8 cellular contexts compared by ENCODE assay signal in genomic region chr17:64961561-64962378, GRCh38. TPM values are rescaled to one million over a fixed set of nuclear protein-coding genes. Genes with fewer than 3 reads are reported as not detected.
DNase-seq lines count a peak whose midpoint lies in the region; ATAC-seq and TF ChIP-seq lines count a peak whose summit lies in the region.
"Not testable (repeated sequence)": the region's sequence is repeated elsewhere in the genome, so short reads cannot be mapped to it uniquely, and the experiment has no call there.

No MANE protein-coding gene starts in this region.

- H3K36me3 ChIP-seq in right lobe of liver, result not testable (repeated sequence)

- H3K27ac Mint-ChIP-seq in activated CD4-positive, alpha-beta T cell treated with anti-CD3 and anti-CD28 coated beads, Interleukin-2, amount 10 ng/mL, durations not matched to agents 24 days and 14 days, result not testable (repeated sequence)

- not testable (repeated sequence) for H3K9me3 ChIP-seq in right lobe of liver

- peak; percentile 38 for ATAC-seq in GM19397 (IDR thresholded peaks at IDR 0.05; ENCODE audit: unreplicated experiment)
- peak; percentile 68 to 76 (median 74) for ATAC-seq in right lobe of liver

- DNase-seq in CD1c-positive myeloid dendritic cell (ENCODE audit: extremely low spot score), result peak; percentile 87
- DNase-seq in NOMO-1 (lab: John Stamatoyannopoulos, UW; ENCODE audit: unreplicated experiment in 2 of 2), result peak; percentile 70 to 77
- peak; percentile 93 for DNase-seq in activated CD4-positive, alpha-beta T cell treated with anti-CD3 and anti-CD28 coated beads, Interleukin-2, amount 10 ng/mL, durations not matched to agents 24 days and 14 days
- peak in 2 of 10 donors; percentile 60 to 65 for DNase-seq in dorsolateral prefrontal cortex
- DNase-seq in right lobe of liver, result peak in 1 of 3 donors; percentile 67
- DNase-seq in stimulated activated CD4-positive, alpha-beta T cell treated with anti-CD3 and anti-CD28 coated beads, Interleukin-1b, Interleukin-23, amount 100 ng/mL, for 48 hours, result peak; percentile 31

- peak overlapping the region in 1 of 59 donors; percentile 22 for H3K27ac ChIP-seq in dorsolateral prefrontal cortex
- not testable (repeated sequence) for H3K27ac ChIP-seq in right lobe of liver

- intact Hi-C loops in activated CD4-positive, alpha-beta T cell treated with anti-CD3 and anti-CD28 coated beads, Interleukin-2, amount 10 ng/mL, durations not matched to agents 24 days and 14 days (cut with micrococcal nuclease), result loop anchor here (2.0 to 5.0 kb wide), 3 partner anchors 34 to 237 kb away; no protein-coding TSS in a partner anchor
- intact Hi-C loops in dorsolateral prefrontal cortex (cut with DNase I), result loop anchor here in 1 of 2 donors (5.0 kb wide), 2 partner anchors 184 to 236 kb away; no protein-coding TSS in a partner anchor
- intact Hi-C loops in right lobe of liver (cut with DNase I), result not testable (repeated sequence)

- H3K36me3 Mint-ChIP-seq in activated CD4-positive, alpha-beta T cell treated with anti-CD3 and anti-CD28 coated beads, Interleukin-2, amount 10 ng/mL, durations not matched to agents 24 days and 14 days (ENCODE audit: low read depth), result not testable (repeated sequence)

- H3K27me3 ChIP-seq in dorsolateral prefrontal cortex, right lobe of liver: not testable (repeated sequence)

- H3K4me1 Mint-ChIP-seq in activated CD4-positive, alpha-beta T cell treated with anti-CD3 and anti-CD28 coated beads, Interleukin-2, amount 10 ng/mL, durations not matched to agents 24 days and 14 days, result peaks cover 25% of the 10 kb centered on the region

- H3K9me3 Mint-ChIP-seq in activated CD4-positive, alpha-beta T cell treated with anti-CD3 and anti-CD28 coated beads, Interleukin-2, amount 10 ng/mL, durations not matched to agents 24 days and 14 days, result not testable (repeated sequence)

- not testable (repeated sequence) for TF ChIP-seq POLR2A in right lobe of liver (IDR thresholded peaks at IDR 0.05)

- H3K27me3 Mint-ChIP-seq in activated CD4-positive, alpha-beta T cell treated with anti-CD3 and anti-CD28 coated beads, Interleukin-2, amount 10 ng/mL, durations not matched to agents 24 days and 14 days, result not testable (repeated sequence)

- peak overlapping the region in 24 of 59 donors; percentile 2 to 44 (median 24) for H3K4me3 ChIP-seq in dorsolateral prefrontal cortex
- not testable (repeated sequence) for H3K4me3 ChIP-seq in right lobe of liver

- peaks cover 0 to 24% (median 4%) of the 10 kb centered on the region in 4 donors for H3K4me1 ChIP-seq in right lobe of liver

- 6% methylated on average over 13 of the region's 13 CpGs for WGBS in right lobe of liver (ENCODE audit: insufficient coverage, low coverage, low lambda C conversion rate, missing lambda C conversion rate)

- H3K4me3 Mint-ChIP-seq in activated CD4-positive, alpha-beta T cell treated with anti-CD3 and anti-CD28 coated beads, Interleukin-2, amount 10 ng/mL, durations not matched to agents 24 days and 14 days, result not testable (repeated sequence)

- TF ChIP-seq CTCF in LNCAP (IDR thresholded peaks at IDR 0.05) (peak; percentile 66), dorsolateral prefrontal cortex (IDR thresholded peaks at IDR 0.05 in 54 of 56, conservative IDR thresholded peaks at IDR 0.05 in 2 of 56; ENCODE audit: low read depth in 1 of 56, partially characterized antibody in 56 of 56) (peak; percentile 49 to 88 (median 79)), right lobe of liver (IDR thresholded peaks at IDR 0.05) (peak; percentile 57 to 79 (median 70))

RNA-seq across cellular contexts. Expression of gene LRRC37A3, which starts 42.5 kb away (rescaled TPM):
- total RNA-seq in activated CD4-positive, alpha-beta T cell treated with anti-CD3 and anti-CD28 coated beads, Interleukin-2, amount 10 ng/mL, durations not matched to agents 24 days and 14 days, result 8.3 and 12.8 TPM in 2 replicates
- 100 to 1,000 TPM in 10 of 120 experiments, 10 to 100 TPM in 110; 19.5 to 135 (median 54.0) TPM for total RNA-seq in dorsolateral prefrontal cortex
- 1 to 10 TPM; 2.0 to 4.2 (median 3.5) TPM for total RNA-seq in right lobe of liver
